In genomic region chr16:4350365-4350786, GRCh38 we compare ENCODE assay signal across 7 cellular contexts. TPM values are rescaled to one million over a fixed set of nuclear protein-coding genes. Genes with fewer than 3 reads are reported as not detected.
A peak's percentile ranks its signal among the peaks of the same experiment; 100 is the strongest.
DNase-seq lines count a peak whose midpoint lies in the region; ATAC-seq lines count a peak whose summit lies in the region.

No MANE protein-coding gene starts in this region.

- DNase-seq in activated T-helper 1 cell treated with anti-CD3 and anti-CD28 coated beads, Interleukin-12 subunit alpha, Interleukin-12 subunit beta, Interleukin-2, Interleukin-4 antibody, amounts not matched to agents 30 ng/mL and 10 ng/mL and 1 ng/mL, durations not matched to agents 14 hours and 24 hours and 36 hours (ENCODE audit: low spot score), result no peak
- DNase-seq in HuH-7.5 (ENCODE audit: low spot score), result no peak
- DNase-seq in iPS-NIHi11 (ENCODE audit: low spot score), result no peak
- no peak for DNase-seq in iPS-NIHi7 (ENCODE audit: extremely low spot score)

- ATAC-seq in HG02571 (IDR thresholded peaks at IDR 0.05; ENCODE audit: unreplicated experiment), result peak; percentile 12

- H3K4me3 ChIP-seq in iPS-20b (ENCODE audit: low read length) (peak overlapping the region; percentile 85), subcutaneous abdominal adipose tissue (ENCODE audit: low read depth in 1 of 5, low read length in 5 of 5) (peak overlapping the region; percentile 87 to 96 (median 90))

- H3K9me3 ChIP-seq in iPS-20b (ENCODE audit: insufficient read depth, low read depth, low read length) (no peaks in the 10 kb centered on the region; the same call in 1 of the 2 replicates), subcutaneous abdominal adipose tissue (ENCODE audit: control insufficient read depth in 5 of 5, low read length in 5 of 5) (no peaks in the 10 kb centered on the region)

- peak overlapping the region; percentile 97 for H3K4me3 Mint-ChIP-seq in activated T-helper 1 cell treated with anti-CD3 and anti-CD28 coated beads, Interleukin-12 subunit alpha, Interleukin-12 subunit beta, Interleukin-2, Interleukin-4 antibody, amounts not matched to agents 30 ng/mL and 10 ng/mL and 1 ng/mL, durations not matched to agents 14 hours and 24 hours and 36 hours

- peaks cover 13% of the 10 kb centered on the region for H3K4me1 Mint-ChIP-seq in activated T-helper 1 cell treated with anti-CD3 and anti-CD28 coated beads, Interleukin-12 subunit alpha, Interleukin-12 subunit beta, Interleukin-2, Interleukin-4 antibody, amounts not matched to agents 30 ng/mL and 10 ng/mL and 1 ng/mL, durations not matched to agents 14 hours and 24 hours and 36 hours (ENCODE audit: low read depth)

- H3K4me1 ChIP-seq in iPS-20b (ENCODE audit: insufficient read depth, low read length) (peaks cover 3% of the 10 kb centered on the region; the same call in 1 of the 2 replicates), subcutaneous abdominal adipose tissue (ENCODE audit: control insufficient read depth in 5 of 5, insufficient read depth in 5 of 5, low read length in 5 of 5) (peaks cover 3 to 45% (median 39%) of the 10 kb centered on the region in 5 donors)

- no peak overlapping the region for H3K27ac ChIP-seq in iPS-20b (ENCODE audit: low read length)
- H3K27ac ChIP-seq in subcutaneous abdominal adipose tissue (ENCODE audit: low read depth, low read length), result peak overlapping the region; percentile 74

- H3K9ac ChIP-seq in iPS-20b (ENCODE audit: low read depth, low read length), result peak overlapping the region; percentile 84
- H3K9ac ChIP-seq in subcutaneous abdominal adipose tissue (ENCODE audit: low read length in 5 of 5), result peak overlapping the region in 4 of 5 donors; percentile 82 to 98 (median 92)

- no peaks in the 10 kb centered on the region for H3K9me3 Mint-ChIP-seq in activated T-helper 1 cell treated with anti-CD3 and anti-CD28 coated beads, Interleukin-12 subunit alpha, Interleukin-12 subunit beta, Interleukin-2, Interleukin-4 antibody, amounts not matched to agents 30 ng/mL and 10 ng/mL and 1 ng/mL, durations not matched to agents 14 hours and 24 hours and 36 hours

- H3K27me3 ChIP-seq in iPS-20b (ENCODE audit: insufficient read depth, low read length) (peaks cover 4% of the 10 kb centered on the region; the same call in 1 of the 2 replicates), subcutaneous abdominal adipose tissue (ENCODE audit: control insufficient read depth in 5 of 5, insufficient read depth in 4 of 5, low read length in 5 of 5) (no peaks in the 10 kb centered on the region)

- intact Hi-C loops in activated T-helper 1 cell treated with anti-CD3 and anti-CD28 coated beads, Interleukin-12 subunit alpha, Interleukin-12 subunit beta, Interleukin-2, Interleukin-4 antibody, amounts not matched to agents 30 ng/mL and 10 ng/mL and 1 ng/mL, durations not matched to agents 14 hours and 24 hours and 36 hours (cut with micrococcal nuclease), result loop anchor here (2.0 to 5.0 kb wide), 4 partner anchors 44 to 497 kb away; partner anchors contain the start of genes GLYR1, MGRN1 and UBN1

- H3K27ac Mint-ChIP-seq in activated T-helper 1 cell treated with anti-CD3 and anti-CD28 coated beads, Interleukin-12 subunit alpha, Interleukin-12 subunit beta, Interleukin-2, Interleukin-4 antibody, amounts not matched to agents 30 ng/mL and 10 ng/mL and 1 ng/mL, durations not matched to agents 14 hours and 24 hours and 36 hours, result peak overlapping the region; percentile 91

- H3K36me3 ChIP-seq in iPS-20b (ENCODE audit: insufficient read depth, low read depth, low read length) (peaks cover 22% of the 10 kb centered on the region), subcutaneous abdominal adipose tissue (ENCODE audit: control insufficient read depth in 5 of 5, insufficient read depth in 5 of 5, low read length in 5 of 5) (peaks cover 0 to 18% (median 10%) of the 10 kb centered on the region in 5 donors)

- H3K36me3 Mint-ChIP-seq in activated T-helper 1 cell treated with anti-CD3 and anti-CD28 coated beads, Interleukin-12 subunit alpha, Interleukin-12 subunit beta, Interleukin-2, Interleukin-4 antibody, amounts not matched to agents 30 ng/mL and 10 ng/mL and 1 ng/mL, durations not matched to agents 14 hours and 24 hours and 36 hours (ENCODE audit: low read depth), result peaks cover 2% of the 10 kb centered on the region

- H3K27me3 Mint-ChIP-seq in activated T-helper 1 cell treated with anti-CD3 and anti-CD28 coated beads, Interleukin-12 subunit alpha, Interleukin-12 subunit beta, Interleukin-2, Interleukin-4 antibody, amounts not matched to agents 30 ng/mL and 10 ng/mL and 1 ng/mL, durations not matched to agents 14 hours and 24 hours and 36 hours (ENCODE audit: insufficient read depth), result no peaks in the 10 kb centered on the region

RNA-seq across cellular contexts. Expression of gene PAM16, which starts 0.7 kb away (rescaled TPM):
- total RNA-seq in activated T-helper 1 cell treated with anti-CD3 and anti-CD28 coated beads, Interleukin-12 subunit alpha, Interleukin-12 subunit beta, Interleukin-2, Interleukin-4 antibody, amounts not matched to agents 30 ng/mL and 10 ng/mL and 1 ng/mL, durations not matched to agents 14 hours and 24 hours and 36 hours, result 91.5 and 106 TPM in 2 replicates

RNA-seq across cellular contexts. Expression of gene VASN, which starts 21.3 kb away (rescaled TPM):
- total RNA-seq in activated T-helper 1 cell treated with anti-CD3 and anti-CD28 coated beads, Interleukin-12 subunit alpha, Interleukin-12 subunit beta, Interleukin-2, Interleukin-4 antibody, amounts not matched to agents 30 ng/mL and 10 ng/mL and 1 ng/mL, durations not matched to agents 14 hours and 24 hours and 36 hours, result 0.18 TPM in 1 of 2 replicates, not detected in the other

RNA-seq across cellular contexts. Expression of gene GLIS2, which starts 34.5 kb away (rescaled TPM):
- total RNA-seq in activated T-helper 1 cell treated with anti-CD3 and anti-CD28 coated beads, Interleukin-12 subunit alpha, Interleukin-12 subunit beta, Interleukin-2, Interleukin-4 antibody, amounts not matched to agents 30 ng/mL and 10 ng/mL and 1 ng/mL, durations not matched to agents 14 hours and 24 hours and 36 hours, result 0.54 TPM in 2 replicates
